Comparison of ENCODE assay signal across 18 cellular contexts in the genomic region with DNA sequence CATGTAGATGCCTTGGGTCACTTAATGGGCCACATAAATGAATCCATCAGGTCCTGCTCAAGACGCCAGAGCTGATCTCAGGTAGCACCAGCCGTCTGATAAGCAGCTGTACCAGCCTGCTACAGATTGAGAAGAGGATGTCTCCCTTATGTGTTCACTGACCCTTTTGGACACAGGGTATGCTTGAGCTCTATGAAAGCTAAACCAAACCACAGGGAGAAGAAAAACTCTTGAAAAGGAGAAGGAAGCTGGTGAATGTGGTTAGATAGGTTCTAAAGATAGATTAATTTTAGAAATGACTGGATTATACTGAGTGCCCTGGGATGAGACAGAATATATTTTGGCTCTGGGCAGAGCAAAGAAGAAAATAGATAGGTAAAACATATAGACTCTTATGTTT.
"Had no signal": no experiment of that assay in that cellular context is flagged by ENCODE, and none has a peak within 500 bp of the region (broad histone marks: within the 10 kb centered on the region; RNA-seq: fewer than 3 reads in every experiment).

No MANE protein-coding gene starts in this region.

- H3K4me1 Mint-ChIP-seq: activated CD4-positive, alpha-beta T cell treated with anti-CD3 and anti-CD28 coated beads, Interleukin-2, amount 10 ng/mL, durations not matched to agents 24 days and 14 days; neural crest cell had no signal

- H3K27me3 ChIP-seq: colonic mucosa, esophagus muscularis mucosa, hepatocyte, transverse colon had no signal

- H3K36me3 Mint-ChIP-seq: activated naive CD8-positive, alpha-beta T cell had no signal

- H3K9me3 Mint-ChIP-seq: activated CD4-positive, alpha-beta T cell treated with anti-CD3 and anti-CD28 coated beads, Interleukin-2, amount 10 ng/mL, durations not matched to agents 24 days and 14 days had no signal

- H3K4me3 Mint-ChIP-seq: activated CD4-positive, alpha-beta T cell treated with anti-CD3 and anti-CD28 coated beads, Interleukin-2, amount 10 ng/mL, durations not matched to agents 24 days and 14 days; activated naive CD8-positive, alpha-beta T cell; neural crest cell had no signal

- H3K36me3 ChIP-seq: colonic mucosa, esophagus muscularis mucosa, prostate gland, transverse colon had no signal

- DNase-seq: activated CD4-positive, alpha-beta T cell treated with anti-CD3 and anti-CD28 coated beads, Interleukin-2, amount 10 ng/mL, durations not matched to agents 24 days and 14 days; activated CD4-positive, CD25-positive, alpha-beta regulatory T cell; activated gamma-delta T cell treated with Interleukin-2 at 50 U/mL for 16 hours; amniotic stem cell; central memory CD4-positive, alpha-beta T cell; colonic mucosa; midbrain; right cardiac atrium; stimulated activated CD4-positive, alpha-beta T cell treated with anti-CD3 and anti-CD28 coated beads, Interleukin-4, amount 100 ng/mL, for 24 hours; stimulated activated naive CD8-positive, alpha-beta T cell treated with anti-CD3 and anti-CD28 coated beads, Interleukin-15, Interleukin-2, amounts not matched to agents 100 U/mL and 50 U/mL, for 24 hours; transverse colon had no signal

- H3K4me3 ChIP-seq: colonic mucosa, esophagus muscularis mucosa, hepatocyte, prostate gland, skin epidermis, transverse colon had no signal

- H3K27me3 Mint-ChIP-seq: activated CD4-positive, alpha-beta T cell treated with anti-CD3 and anti-CD28 coated beads, Interleukin-2, amount 10 ng/mL, durations not matched to agents 24 days and 14 days; activated naive CD8-positive, alpha-beta T cell had no signal

- H3K27ac Mint-ChIP-seq: activated CD4-positive, alpha-beta T cell treated with anti-CD3 and anti-CD28 coated beads, Interleukin-2, amount 10 ng/mL, durations not matched to agents 24 days and 14 days; activated naive CD8-positive, alpha-beta T cell had no signal

- H3K4me1 ChIP-seq: colonic mucosa, esophagus muscularis mucosa, prostate gland, transverse colon had no signal

- H3K9me3 ChIP-seq: colonic mucosa, esophagus muscularis mucosa, prostate gland, transverse colon had no signal

- ATAC-seq: left lobe of liver; right cardiac atrium; stimulated activated naive CD8-positive, alpha-beta T cell treated with anti-CD3 and anti-CD28 coated beads, Interleukin-15, Interleukin-2, amounts not matched to agents 100 U/mL and 50 U/mL, for 24 hours had no signal

- H3K27ac ChIP-seq: colonic mucosa, esophagus muscularis mucosa, hepatocyte, prostate gland, skin epidermis, transverse colon had no signal
